Comparison of ENCODE assay signal across 8 cellular contexts in genomic region chr5:169980418-169981053, GRCh38. TPM values are rescaled to one million over a fixed set of nuclear protein-coding genes. Genes with fewer than 3 reads are reported as not detected.
DNase-seq lines count a peak whose midpoint lies in the region; ATAC-seq and TF ChIP-seq lines count a peak whose summit lies in the region.

INSYN2B (minus strand) TSS chr5:169980495; CDS start chr5:169883898, 96,597 bp downstream.

- peaks cover 13% of the 10 kb centered on the region for H3K4me1 Mint-ChIP-seq in mesothelial cell of epicardium

- H3K4me3 Mint-ChIP-seq in mesothelial cell of epicardium: peak within 1 kb of the TSS; percentile 60

- no peaks in the 10 kb centered on the region for H3K27me3 ChIP-seq in BJ (ENCODE audit: control insufficient read depth, insufficient read depth, low read length)
- H3K27me3 ChIP-seq in tibial artery: peaks cover 0 to 28% of the 10 kb centered on the region in 2 donors

- peak; percentile 45 for ATAC-seq in GM18519 (IDR thresholded peaks at IDR 0.05; ENCODE audit: low FRiP score, unreplicated experiment)
- ATAC-seq in SK-N-SH treated with all-trans-retinoic acid at 6 μM for 48 hours: peak; percentile 80

- peak; percentile 63 for DNase-seq in BJ (ENCODE audit: low read depth)
- peak; percentile 53 for DNase-seq in KBM-7
- peak; percentile 45 to 46 for DNase-seq in erythroblast (lab: John Stamatoyannopoulos, UW)
- DNase-seq in mesothelial cell of epicardium (ENCODE audit: low spot score in 2 of 2, unreplicated experiment in 2 of 2): peak; percentile 45 to 77
- DNase-seq in tibial artery: peak; percentile 41 to 66
- DNase-seq in cortex of kidney (lab: John Stamatoyannopoulos, UW): no peak

- H3K27ac Mint-ChIP-seq in mesothelial cell of epicardium: no peak within 1 kb of the TSS

- peak within 1 kb of the TSS; percentile 43 for H3K4me3 ChIP-seq in BJ (ENCODE audit: low read depth, low read length)
- H3K4me3 ChIP-seq in tibial artery: no peak within 1 kb of the TSS

- H3K36me3 Mint-ChIP-seq in mesothelial cell of epicardium: no peaks in the 10 kb centered on the region

- H3K4me1 ChIP-seq in tibial artery: peaks cover 0 to 4% (median 0%) of the 10 kb centered on the region in 4 donors

- H3K27ac ChIP-seq in tibial artery: no peak within 1 kb of the TSS

- TF ChIP-seq CTCF in BJ (IDR thresholded peaks at IDR 0.05; ENCODE audit: insufficient read depth, low read depth, low read length): peak; percentile 59
- peak; percentile 81 for TF ChIP-seq CTCF in mesothelial cell of epicardium (IDR thresholded peaks at IDR 0.05; ENCODE audit: unreplicated experiment)
- peak; percentile 50 to 58 for TF ChIP-seq CTCF in tibial artery (IDR thresholded peaks at IDR 0.05)

- no peaks in the 10 kb centered on the region for H3K9me3 Mint-ChIP-seq in mesothelial cell of epicardium

- no peaks in the 10 kb centered on the region for H3K9me3 ChIP-seq in tibial artery

- no peaks in the 10 kb centered on the region for H3K36me3 ChIP-seq in BJ (ENCODE audit: control insufficient read depth, insufficient read depth, low read length)
- H3K36me3 ChIP-seq in tibial artery: no peaks in the 10 kb centered on the region

- CTCF ChIA-PET in BJ (lab: Yijun Ruan, JAX): interaction anchor here (0.6 to 3.0 kb wide), 90 partner anchors 9 to 1312 kb away, joined by 3 to 38 read pairs (median 5); partner anchors contain the start of gene SPDL1

- POLR2A ChIA-PET in BJ (lab: Charles Lee): interaction anchor here (0.6 kb wide), 1 partner anchor 933 kb away, joined by 3 read pairs; no protein-coding TSS in a partner anchor

- TF ChIP-seq POLR2A in erythroblast (IDR thresholded peaks at IDR 0.05; ENCODE audit: low read length): no peak

- intact Hi-C loops in tibial artery (cut with DNase I; ENCODE audit: low total_unique reads): no loop called here

- in situ Hi-C loops in KBM-7 (cut with MboI; ENCODE audit: low pct_unique_long_range_greater_than_20kb, low sequenced_read_pairs): no loop called here

- peaks cover 61% of the 10 kb centered on the region for H3K27me3 Mint-ChIP-seq in mesothelial cell of epicardium (ENCODE audit: low read depth)

TF ChIP-seq in SK-N-SH treated with all-trans-retinoic acid at 6 μM for 48 hours, 23 proteins besides CTCF, POLR2A, EP300 and RAD21:
- TF ChIP-seq ZNF8 (CRISPR knock-in tag; IDR thresholded peaks at IDR 0.05) (no peak), ZFP3 (CRISPR knock-in tag; IDR thresholded peaks at IDR 0.05) (peak; percentile 57; the same call in 1 of the 2 replicates)

RNA-seq across cellular contexts. Expression of gene INSYN2B, which starts in this region (rescaled TPM):
- 2.0 and 2.4 TPM in 2 replicates for polyA plus RNA-seq in BJ (2011; rRNA removed)
- polyA minus RNA-seq in BJ (2011; rRNA and poly(A)+ RNA removed): 1.7 and 2.3 TPM in 2 replicates
- 0.49 to 0.61 TPM (median 0.56 TPM) in 3 replicates for total RNA-seq in mesothelial cell of epicardium

Comparison
In these comparisons a context has a peak if more than half of its experiments do, and no peak if none do; other contexts are left out.
1. Peak in DNase-seq in mesothelial cell of epicardium; RNA of the gene not detected or under 1 TPM.